11 cellular contexts compared by ENCODE assay signal in the genomic region with DNA sequence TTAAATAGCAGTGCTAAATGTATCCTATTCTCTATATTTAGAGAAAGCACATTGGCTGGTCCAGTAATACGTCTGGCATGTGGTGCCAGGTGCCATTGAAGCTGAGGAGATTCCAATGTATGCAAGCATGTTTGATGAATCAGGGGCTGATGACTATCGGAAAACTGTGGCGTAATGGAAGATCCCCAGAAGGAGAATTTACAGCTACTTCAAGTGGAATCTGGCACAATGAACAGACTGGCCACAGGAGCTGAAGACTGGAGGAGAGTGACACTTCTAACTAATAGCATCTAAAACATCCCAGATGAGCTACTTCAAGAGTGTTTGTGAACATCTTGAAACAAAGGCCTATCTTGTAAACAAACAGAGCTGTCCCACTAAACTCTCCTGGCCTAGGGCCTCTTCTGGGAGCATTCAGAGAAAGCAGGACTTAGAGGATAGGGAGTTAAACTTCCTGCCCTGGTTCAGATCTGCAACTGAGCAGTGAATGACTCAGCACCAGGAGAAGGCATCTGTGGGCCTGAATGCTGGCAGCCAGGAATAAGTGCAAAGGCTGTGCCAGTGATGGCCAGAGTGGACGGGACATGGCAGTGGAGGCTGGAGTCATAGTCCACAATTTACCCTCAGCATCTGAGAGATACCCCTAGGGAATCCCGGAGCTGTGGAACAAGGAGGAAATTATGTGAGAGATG. TPM values are rescaled to one million over a fixed set of nuclear protein-coding genes. Genes with fewer than 3 reads are reported as not detected.
DNase-seq lines count a peak whose midpoint lies in the region; ATAC-seq and TF ChIP-seq lines count a peak whose summit lies in the region.
"Had no signal": no experiment of that assay in that cellular context is flagged by ENCODE, and none has a peak within 500 bp of the region (broad histone marks: within the 10 kb centered on the region; RNA-seq: fewer than 3 reads in every experiment).

No MANE protein-coding gene starts in this region.

- DNase-seq in AG09309 (ENCODE audit: low read depth) (peak; percentile 93), HT1080 (ENCODE audit: low read depth) (peak; percentile 89), astrocyte of the spinal cord (ENCODE audit: low read depth, low spot score) (peak; percentile 93), kidney tubule cell (ENCODE audit: low spot score) (peak; percentile 75), NCI-H146 treated with DMSO at 0.1 percent for 48 hours (lab: John Stamatoyannopoulos, UW; ENCODE audit: unreplicated experiment) (no peak), dorsolateral prefrontal cortex (no peak)
- no peak for DNase-seq in activated T-cell treated with anti-CD3 and anti-CD28 coated beads, Interleukin-2, amount 50 U/mL, for 24 hours
- DNase-seq: immature natural killer cell, NCI-H2029 treated with DMSO at 0.1 percent for 48 hours had no signal

- H3K4me3 ChIP-seq in AG09309 (ENCODE audit: control insufficient read depth, low read depth, low read length) (no peak overlapping the region), astrocyte of the spinal cord (ENCODE audit: low read depth, low read length) (no peak overlapping the region), dorsolateral prefrontal cortex (no peak overlapping the region)
- H3K4me3 ChIP-seq: SK-N-MC had no signal

- H3K27ac Mint-ChIP-seq in activated T-cell treated with anti-CD3 and anti-CD28 coated beads, Interleukin-2, amount 50 U/mL, for 24 hours: no peak overlapping the region
- H3K27ac Mint-ChIP-seq: immature natural killer cell had no signal

- no peak overlapping the region for H3K4me3 Mint-ChIP-seq in activated T-cell treated with anti-CD3 and anti-CD28 coated beads, Interleukin-2, amount 50 U/mL, for 24 hours
- H3K4me3 Mint-ChIP-seq: immature natural killer cell had no signal

- peaks cover 0 to 5% (median 0%) of the 10 kb centered on the region in 45 donors for H3K27me3 ChIP-seq in dorsolateral prefrontal cortex

- peaks cover 54% of the 10 kb centered on the region for H3K27me3 Mint-ChIP-seq in activated T-cell treated with anti-CD3 and anti-CD28 coated beads, Interleukin-2, amount 50 U/mL, for 24 hours

- no peaks in the 10 kb centered on the region for H3K36me3 Mint-ChIP-seq in activated T-cell treated with anti-CD3 and anti-CD28 coated beads, Interleukin-2, amount 50 U/mL, for 24 hours (ENCODE audit: low read depth)
- H3K36me3 Mint-ChIP-seq: immature natural killer cell had no signal

- intact Hi-C loops in dorsolateral prefrontal cortex (cut with DNase I): no loop called here

- no peak for ATAC-seq in GM21360 (IDR thresholded peaks at IDR 0.05; ENCODE audit: unreplicated experiment)

- TF ChIP-seq CTCF in AG09309 (IDR thresholded peaks at IDR 0.05; ENCODE audit: control insufficient read depth, insufficient read depth, low read depth, low read length, missing control alignments) (no peak), astrocyte of the spinal cord (IDR thresholded peaks at IDR 0.05; ENCODE audit: low read depth, low read length) (no peak), dorsolateral prefrontal cortex (IDR thresholded peaks at IDR 0.05 in 54 of 56, conservative IDR thresholded peaks at IDR 0.05 in 2 of 56; ENCODE audit: low read depth in 1 of 56, partially characterized antibody in 56 of 56) (no peak)

- in situ Hi-C loops in astrocyte of the spinal cord (cut with HindIII; ENCODE audit: low sequenced_read_pairs): no loop called here

- no peaks in the 10 kb centered on the region for H3K4me1 Mint-ChIP-seq in activated T-cell treated with anti-CD3 and anti-CD28 coated beads, Interleukin-2, amount 50 U/mL, for 24 hours (ENCODE audit: low read depth)
- H3K4me1 Mint-ChIP-seq: immature natural killer cell had no signal

- H3K9me3 Mint-ChIP-seq in activated T-cell treated with anti-CD3 and anti-CD28 coated beads, Interleukin-2, amount 50 U/mL, for 24 hours: no peaks in the 10 kb centered on the region

- no peak overlapping the region for H3K27ac ChIP-seq in dorsolateral prefrontal cortex
- H3K27ac ChIP-seq: SK-N-MC had no signal

RNA-seq across cellular contexts. Expression of gene ACTC1, which starts 15.3 kb away (rescaled TPM):
- total RNA-seq in HT1080 (2014; rRNA removed; shearing (Covaris generic)): not detected in 2 replicates
- polyA plus RNA-seq in HT1080 (2015; cell fraction: cytosol; rRNA removed): not detected in 2 replicates
- not detected in 2 replicates for polyA plus RNA-seq in HT1080 (2015; cell fraction: nucleus; rRNA removed)
- total RNA-seq in dorsolateral prefrontal cortex: 10 to 100 TPM in 3 of 120 experiments, 1 to 10 TPM in 105, under 1 TPM in 11, not detected in 1; 0.35 to 19.2 (median 2.1) TPM
- polyA plus RNA-seq: immature natural killer cell had no signal

RNA-seq across cellular contexts. Expression of gene GJD2, which starts 55.8 kb away (rescaled TPM):
- not detected in 2 replicates for total RNA-seq in HT1080 (2014; rRNA removed; shearing (Covaris generic))
- not detected in 2 replicates for polyA plus RNA-seq in HT1080 (2015; cell fraction: cytosol; rRNA removed)
- polyA plus RNA-seq in HT1080 (2015; cell fraction: nucleus; rRNA removed): not detected in 2 replicates
- total RNA-seq in dorsolateral prefrontal cortex: 1 to 10 TPM in 116 of 120 experiments, under 1 TPM in 4; 0.63 to 9.7 (median 3.5) TPM
- polyA plus RNA-seq: immature natural killer cell had no signal

Comparison
In these comparisons a context has a peak if more than half of its experiments do, and no peak if none do; other contexts are left out.
1. DNase-seq: peak in AG09309 (single experiment), HT1080 (single experiment), astrocyte of the spinal cord (single experiment) and kidney tubule cell (single experiment); none in NCI-H146 treated with DMSO at 0.1 percent for 48 hours (single experiment), activated T-cell treated with anti-CD3 and anti-CD28 coated beads, Interleukin-2, amount 50 U/mL, for 24 hours (single experiment) and dorsolateral prefrontal cortex (0 of 10).